In genomic region chr16:3924763-3925162, GRCh38 we compare ENCODE assay signal across 8 cellular contexts.
"Had no signal": no experiment of that assay in that cellular context is flagged by ENCODE, and none has a peak within 500 bp of the region (broad histone marks: within the 10 kb centered on the region; RNA-seq: fewer than 3 reads in every experiment).

No MANE protein-coding gene starts in this region.

- H3K9ac ChIP-seq: GM23248, KMS-11 had no signal

- H3K36me3 ChIP-seq: HAP-1 had no signal

- ATAC-seq: HCT116 had no signal

- H3K4me3 ChIP-seq: GM23248, HAP-1 had no signal

- H3K4me2 ChIP-seq: KMS-11 had no signal

- H3K27ac Mint-ChIP-seq: HFFc6 had no signal

- H2AFZ ChIP-seq: GM23248 had no signal

- H3K4me1 ChIP-seq: HAP-1 had no signal

- H3K27ac ChIP-seq: GM23248, KMS-11 had no signal

- H3K4me3 Mint-ChIP-seq: HFFc6 had no signal

- DNase-seq: GM23248, GOT3, H7, HFFc6, KBM-7 had no signal
